In the genomic region with DNA sequence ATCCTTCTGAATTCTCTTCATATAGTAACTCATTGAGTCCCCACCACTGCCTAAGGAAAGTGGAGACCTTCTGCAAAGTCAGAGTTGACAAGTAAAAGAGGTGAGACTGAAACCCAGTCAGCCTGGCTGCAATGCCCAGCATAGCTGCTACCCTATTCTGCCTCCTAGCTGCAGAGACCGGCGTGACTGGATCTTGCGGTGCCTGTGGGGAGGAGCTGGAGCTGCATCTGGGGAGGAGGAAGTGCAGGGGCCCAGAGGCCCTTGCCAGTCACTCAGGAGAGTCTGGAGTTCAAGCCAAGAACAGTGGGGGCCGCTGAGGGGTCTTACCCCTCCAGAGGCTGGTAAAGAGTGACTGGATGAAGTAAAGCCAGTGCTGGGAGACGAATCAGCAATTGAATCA, we compare ENCODE assay signal across 9 cellular contexts. TPM values are rescaled to one million over a fixed set of nuclear protein-coding genes. Genes with fewer than 3 reads are reported as not detected.
A peak's percentile ranks its signal among the peaks of the same experiment; 100 is the strongest.
DNase-seq lines count a peak whose midpoint lies in the region; ATAC-seq, FAIRE-seq and TF ChIP-seq lines count a peak whose summit lies in the region.
"Had no signal": no experiment of that assay in that cellular context is flagged by ENCODE, and none has a peak within 500 bp of the region (broad histone marks: within the 10 kb centered on the region; RNA-seq: fewer than 3 reads in every experiment).

No MANE protein-coding gene starts in this region.

- H3K27ac ChIP-seq in HCT116 (ENCODE audit: low read depth, low read length) = no peak overlapping the region
- no peak overlapping the region for H3K27ac ChIP-seq in right lobe of liver
- H3K27ac ChIP-seq in vagina = no peak overlapping the region

- H3K27me3 ChIP-seq in BE2C (no peaks in the 10 kb centered on the region), HCT116 (ENCODE audit: insufficient read depth, low read length) (no peaks in the 10 kb centered on the region), right lobe of liver (no peaks in the 10 kb centered on the region), vagina (no peaks in the 10 kb centered on the region)

- BruUV-seq in HCT116 (replicated peaks; lab: Mats Ljungman, UMichigan) = no TSS peak

- H3K9me3 Mint-ChIP-seq in activated CD4-positive, alpha-beta memory T cell treated with anti-CD3 and anti-CD28 coated beads, Interleukin-2, amount 10 ng/mL, durations not matched to agents 7 days and 5 days = no peaks in the 10 kb centered on the region

- no peaks in the 10 kb centered on the region for H3K79me2 ChIP-seq in HCT116 (ENCODE audit: insufficient read depth, low read length)

- H3K9me2 ChIP-seq in HCT116 (ENCODE audit: insufficient read depth) = no peaks in the 10 kb centered on the region

- no peak overlapping the region for H3K4me3 Mint-ChIP-seq in activated CD4-positive, alpha-beta memory T cell treated with anti-CD3 and anti-CD28 coated beads, Interleukin-2, amount 10 ng/mL, durations not matched to agents 7 days and 5 days

- no peaks in the 10 kb centered on the region for H3K4me1 Mint-ChIP-seq in activated CD4-positive, alpha-beta memory T cell treated with anti-CD3 and anti-CD28 coated beads, Interleukin-2, amount 10 ng/mL, durations not matched to agents 7 days and 5 days

- H3K9ac ChIP-seq in HCT116 (ENCODE audit: low read length) = no peak overlapping the region

- TF ChIP-seq RAD21 in HCT116 (IDR thresholded peaks at IDR 0.05; ENCODE audit: low read depth) = 0 out of 2 replicates have a peak, but pooled peaks have one; percentile 14

- no peaks in the 10 kb centered on the region for H4K20me1 ChIP-seq in HCT116 (ENCODE audit: insufficient read depth)

- H3K36me3 Mint-ChIP-seq in activated CD4-positive, alpha-beta memory T cell treated with anti-CD3 and anti-CD28 coated beads, Interleukin-2, amount 10 ng/mL, durations not matched to agents 7 days and 5 days (ENCODE audit: low read depth) = no peaks in the 10 kb centered on the region

- H3K9me3 ChIP-seq in BE2C (no peaks in the 10 kb centered on the region), HCT116 (ENCODE audit: control insufficient read depth in 1 of 2, insufficient read depth in 1 of 2, low read depth in 1 of 2, low read length in 2 of 2) (peaks cover 0 to 6% of the 10 kb centered on the region in 2 experiments; a peak in 1 of 4 replicates), right lobe of liver (no peaks in the 10 kb centered on the region), vagina (no peaks in the 10 kb centered on the region)

- RAD21 ChIA-PET in HCT116 (lab: Charles Lee; ENCODE audit: low non-redundant PET in 1 of 2, low total read pairs in 2 of 2, uncharacterized antibody in 2 of 2, unreplicated experiment in 2 of 2) = no interaction called here

- peak; percentile 54 for TF ChIP-seq CTCF in BE2C (IDR thresholded peaks at IDR 0.05; ENCODE audit: low read depth, low read length)
- TF ChIP-seq CTCF in HCT116 (IDR thresholded peaks at IDR 0.05 in 2 of 3, conservative IDR thresholded peaks at IDR 0.05 in 1 of 3; ENCODE audit: borderline replicate concordance in 1 of 3, insufficient read depth in 1 of 3, low read depth in 2 of 3, low read length in 2 of 3) = peak in 2 of 3 experiments; percentile 36 to 41; a peak in 3 of 6 replicates
- TF ChIP-seq CTCF in right lobe of liver (IDR thresholded peaks at IDR 0.05) = peak; percentile 17 to 46 (median 30)
- peak in 1 of 3 experiments; percentile 16 for TF ChIP-seq CTCF in vagina (IDR thresholded peaks at IDR 0.05)

- TF ChIP-seq POLR2A in HCT116 (IDR thresholded peaks at IDR 0.05; ENCODE audit: borderline replicate concordance, extremely low read depth, insufficient read depth, insufficient read length) (no peak), right lobe of liver (IDR thresholded peaks at IDR 0.05) (no peak), vagina (IDR thresholded peaks at IDR 0.05) (no peak)

- H3K4me1 ChIP-seq in BE2C = no peaks in the 10 kb centered on the region
- no peaks in the 10 kb centered on the region for H3K4me1 ChIP-seq in HCT116 (ENCODE audit: control insufficient read depth in 1 of 2, insufficient read depth in 2 of 2, low read length in 2 of 2)
- no peaks in the 10 kb centered on the region for H3K4me1 ChIP-seq in right lobe of liver
- H3K4me1 ChIP-seq in vagina = no peaks in the 10 kb centered on the region

- no peak overlapping the region for H3K27ac Mint-ChIP-seq in activated CD4-positive, alpha-beta memory T cell treated with anti-CD3 and anti-CD28 coated beads, Interleukin-2, amount 10 ng/mL, durations not matched to agents 7 days and 5 days

- intact Hi-C loops in HCT116 (cut with micrococcal nuclease) (no loop called here), right lobe of liver (cut with DNase I) (no loop called here), vagina (cut with DNase I) (no loop called here)

- H3K4me2 ChIP-seq in HCT116 (ENCODE audit: low read length) = no peak overlapping the region

- peak; percentile 30 for DNase-seq in BE2C
- DNase-seq in HCT116 (ENCODE audit: low read depth, low spot score) = no peak
- peak; percentile 24 for DNase-seq in activated CD4-positive, alpha-beta memory T cell treated with anti-CD3 and anti-CD28 coated beads, Interleukin-2, amount 10 ng/mL, durations not matched to agents 7 days and 5 days
- peak in 1 of 3 donors; percentile 51 for DNase-seq in right lobe of liver
- no peak for DNase-seq in vagina (ENCODE audit: extremely low spot score in 2 of 2)
- no peak for DNase-seq in HTR-8/SVneo (ENCODE audit: insufficient read length, low spot score)
- DNase-seq in NCI-H1048 (lab: John Stamatoyannopoulos, UW) = no peak
- DNase-seq: DMS79 had no signal

- H3K4me3 ChIP-seq in BE2C (ENCODE audit: low read depth, low read length) (no peak overlapping the region), HCT116 (replicated peaks in 1 of 2; ENCODE audit: low read depth in 1 of 2, low read length in 2 of 2) (no peak overlapping the region), right lobe of liver (no peak overlapping the region), vagina (no peak overlapping the region)

- WGBS in right lobe of liver (ENCODE audit: insufficient coverage, low coverage, low lambda C conversion rate, missing lambda C conversion rate) = 40% methylated on average over 4 of the region's 5 CpGs

- no peak for FAIRE-seq in HTR-8/SVneo (lab: Jason Lieb, UNC)

- CTCF ChIA-PET in HCT116 (lab: Charles Lee) = interaction anchor here (2.8 kb wide), 1 partner anchor 14 kb away, joined by 13 read pairs; no protein-coding TSS in a partner anchor
- CTCF ChIA-PET in activated CD4-positive, alpha-beta memory T cell treated with anti-CD3 and anti-CD28 coated beads, Interleukin-2, amount 10 ng/mL, durations not matched to agents 7 days and 5 days (lab: Charles Lee) = interaction anchor here (1.4 kb wide), 1 partner anchor 135 kb away, joined by 3 read pairs; a partner anchor contains a TSS

- POLR2A ChIA-PET in HCT116 (lab: Charles Lee) = no interaction called here
- POLR2A ChIA-PET in activated CD4-positive, alpha-beta memory T cell treated with anti-CD3 and anti-CD28 coated beads, Interleukin-2, amount 10 ng/mL, durations not matched to agents 7 days and 5 days (lab: Charles Lee) = interaction anchor here (0.6 kb wide), 1 partner anchor 144 kb away, joined by 4 read pairs; no protein-coding TSS in a partner anchor

- H2AFZ ChIP-seq in HCT116 (ENCODE audit: low read depth, low read length, poor library complexity, severe bottlenecking) = no peak overlapping the region

- H3K36me3 ChIP-seq in BE2C (no peaks in the 10 kb centered on the region), HCT116 (ENCODE audit: control insufficient read depth in 1 of 2, insufficient read depth in 2 of 2, low read length in 2 of 2) (no peaks in the 10 kb centered on the region), right lobe of liver (no peaks in the 10 kb centered on the region), vagina (no peaks in the 10 kb centered on the region)

- ATAC-seq in HCT116 (peak; percentile 77), right lobe of liver (peak in 3 of 4 donors; percentile 57 to 71 (median 60)), HG02588 (IDR thresholded peaks at IDR 0.05; ENCODE audit: unreplicated experiment) (no peak)

- peaks cover 11% of the 10 kb centered on the region for H3K27me3 Mint-ChIP-seq in activated CD4-positive, alpha-beta memory T cell treated with anti-CD3 and anti-CD28 coated beads, Interleukin-2, amount 10 ng/mL, durations not matched to agents 7 days and 5 days

TF ChIP-seq in HCT116, 20 proteins besides CTCF, POLR2A, EP300 and RAD21 (continues in another document):
- TF ChIP-seq, protein P1, sequence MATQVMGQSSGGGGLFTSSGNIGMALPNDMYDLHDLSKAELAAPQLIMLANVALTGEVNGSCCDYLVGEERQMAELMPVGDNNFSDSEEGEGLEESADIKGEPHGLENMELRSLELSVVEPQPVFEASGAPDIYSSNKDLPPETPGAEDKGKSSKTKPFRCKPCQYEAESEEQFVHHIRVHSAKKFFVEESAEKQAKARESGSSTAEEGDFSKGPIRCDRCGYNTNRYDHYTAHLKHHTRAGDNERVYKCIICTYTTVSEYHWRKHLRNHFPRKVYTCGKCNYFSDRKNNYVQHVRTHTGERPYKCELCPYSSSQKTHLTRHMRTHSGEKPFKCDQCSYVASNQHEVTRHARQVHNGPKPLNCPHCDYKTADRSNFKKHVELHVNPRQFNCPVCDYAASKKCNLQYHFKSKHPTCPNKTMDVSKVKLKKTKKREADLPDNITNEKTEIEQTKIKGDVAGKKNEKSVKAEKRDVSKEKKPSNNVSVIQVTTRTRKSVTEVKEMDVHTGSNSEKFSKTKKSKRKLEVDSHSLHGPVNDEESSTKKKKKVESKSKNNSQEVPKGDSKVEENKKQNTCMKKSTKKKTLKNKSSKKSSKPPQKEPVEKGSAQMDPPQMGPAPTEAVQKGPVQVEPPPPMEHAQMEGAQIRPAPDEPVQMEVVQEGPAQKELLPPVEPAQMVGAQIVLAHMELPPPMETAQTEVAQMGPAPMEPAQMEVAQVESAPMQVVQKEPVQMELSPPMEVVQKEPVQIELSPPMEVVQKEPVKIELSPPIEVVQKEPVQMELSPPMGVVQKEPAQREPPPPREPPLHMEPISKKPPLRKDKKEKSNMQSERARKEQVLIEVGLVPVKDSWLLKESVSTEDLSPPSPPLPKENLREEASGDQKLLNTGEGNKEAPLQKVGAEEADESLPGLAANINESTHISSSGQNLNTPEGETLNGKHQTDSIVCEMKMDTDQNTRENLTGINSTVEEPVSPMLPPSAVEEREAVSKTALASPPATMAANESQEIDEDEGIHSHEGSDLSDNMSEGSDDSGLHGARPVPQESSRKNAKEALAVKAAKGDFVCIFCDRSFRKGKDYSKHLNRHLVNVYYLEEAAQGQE (IDR thresholded peaks at IDR 0.05; ENCODE audit: low read depth) = no peak
- TF ChIP-seq POLR2AphosphoS5 (IDR thresholded peaks at IDR 0.05; ENCODE audit: low read depth, low read length) (no peak), EGR1 (IDR thresholded peaks at IDR 0.05; ENCODE audit: low read depth) (no peak), SP1 (IDR thresholded peaks at IDR 0.05; ENCODE audit: low read depth) (no peak)

RNA-seq across cellular contexts. Expression of a gene that starts 35.0 kb away (rescaled TPM):
- 8.5 TPM for polyA plus RNA-seq in BE2C (2012; ENCODE audit: insufficient read depth, insufficient read length, low read depth)
- total RNA-seq in HCT116 (2021; ENCODE audit: unreplicated experiment) = 0.22 TPM
- 0.11 and 0.14 TPM in 2 replicates for polyA plus RNA-seq in HCT116 (2012)
- total RNA-seq in activated CD4-positive, alpha-beta memory T cell treated with anti-CD3 and anti-CD28 coated beads, Interleukin-2, amount 10 ng/mL, durations not matched to agents 7 days and 5 days = not detected
- total RNA-seq in right lobe of liver = 1 to 10 TPM in 2 of 6 experiments, under 1 TPM in 4; 0.43 to 1.2 (median 0.89) TPM
- total RNA-seq in vagina = 10.3 TPM

Comparison
In these comparisons a context has a peak if more than half of its experiments do, and no peak if none do; other contexts are left out.
1. DNase-seq: peak in BE2C (single experiment) and activated CD4-positive, alpha-beta memory T cell treated with anti-CD3 and anti-CD28 coated beads, Interleukin-2, amount 10 ng/mL, durations not matched to agents 7 days and 5 days (single experiment); none in HCT116 (single experiment), vagina (0 of 2), HTR-8/SVneo (single experiment) and NCI-H1048 (single experiment).